1 cellular context compared by ENCODE assay signal in genomic region chr6:34663887-34664269, GRCh38.
TF ChIP-seq lines count a peak whose summit lies in the region.

No MANE protein-coding gene starts in this region.

TF ChIP-seq in GM12878, 131 proteins besides CTCF, POLR2A, EP300 and RAD21 (continued from another document):
- TF ChIP-seq RELB (IDR thresholded peaks at IDR 0.05; ENCODE audit: low read depth) (peak; percentile 46; the same call in 1 of the 2 replicates), MTA2 (IDR thresholded peaks at IDR 0.05; ENCODE audit: low read depth) (no peak; the same call in 1 of the 2 replicates), USF2 (IDR thresholded peaks at IDR 0.05; ENCODE audit: borderline replicate concordance, low read depth, low read length) (no peak), ATF2 (IDR thresholded peaks at IDR 0.05; ENCODE audit: low read length) (0 out of 2 replicates have a peak, but pooled peaks have one; percentile 33), SPI1 (IDR thresholded peaks at IDR 0.05; ENCODE audit: borderline replicate concordance, insufficient read depth, low read depth, low read length) (peak; percentile 46; the same call in 1 of the 2 replicates), PRDM15 (CRISPR knock-in tag; IDR thresholded peaks at IDR 0.05) (no peak), ZNF592 (IDR thresholded peaks at IDR 0.05) (peak; percentile 14; the same call in 1 of the 2 replicates), ATF7 (IDR thresholded peaks at IDR 0.05; ENCODE audit: low read depth) (peak; percentile 67), IKZF2 (IDR thresholded peaks at IDR 0.05) (peak; percentile 85 to 88), MTA3 (IDR thresholded peaks at IDR 0.05; ENCODE audit: borderline replicate concordance, low read length) (peak; percentile 2; the same call in 1 of the 2 replicates), EED (IDR thresholded peaks at IDR 0.05; ENCODE audit: low read depth) (peak; percentile 83), ZBTB11 (CRISPR knock-in tag; IDR thresholded peaks at IDR 0.05) (no peak), MLLT1 (IDR thresholded peaks at IDR 0.05) (0 out of 2 replicates have a peak, but pooled peaks have one; percentile 17)
